In the genomic region with DNA sequence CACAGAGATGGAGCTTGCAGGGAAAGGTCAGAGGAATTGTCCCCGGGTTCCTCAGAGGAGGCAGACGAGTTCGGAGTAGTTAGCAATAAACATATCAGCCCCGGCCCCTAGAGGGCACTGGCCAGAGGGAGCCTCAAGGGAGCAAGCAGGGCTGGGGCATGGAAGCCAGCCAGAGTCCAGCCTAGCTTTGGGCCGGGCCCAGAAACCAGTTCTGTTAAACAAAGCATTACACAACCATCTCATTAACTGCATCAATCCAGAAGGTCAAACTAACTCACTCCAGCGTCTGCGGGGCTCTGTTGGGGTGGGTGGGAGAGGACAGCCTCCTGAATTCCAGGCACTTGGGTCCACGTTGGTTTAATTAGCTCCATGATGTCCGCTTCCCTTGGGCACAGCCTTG, we compare ENCODE assay signal across 2 cellular contexts.
TF ChIP-seq lines count a peak whose summit lies in the region.

No MANE protein-coding gene starts in this region.

TF ChIP-seq in IMR-90, 13 proteins besides CTCF, POLR2A, EP300 and RAD21:
- TF ChIP-seq RFX5 (IDR thresholded peaks at IDR 0.05; ENCODE audit: low read depth, low read length) (no peak), SMC3 (IDR thresholded peaks at IDR 0.05; ENCODE audit: low read depth, low read length) (no peak), FOS (IDR thresholded peaks at IDR 0.05; ENCODE audit: low read depth, low read length) (no peak), RCOR1 (IDR thresholded peaks at IDR 0.05; ENCODE audit: insufficient replicate concordance, low read length) (no peak), MAZ (IDR thresholded peaks at IDR 0.05; ENCODE audit: borderline replicate concordance, low read depth, low read length) (no peak), BHLHE40 (IDR thresholded peaks at IDR 0.05; ENCODE audit: low read depth, low read length) (no peak), CEBPB (IDR thresholded peaks at IDR 0.05; ENCODE audit: low read depth, low read length) (no peak), CHD1 (IDR thresholded peaks at IDR 0.05; ENCODE audit: low read depth, low read length) (no peak), NFE2L2 (IDR thresholded peaks at IDR 0.05; ENCODE audit: low read depth, low read length) (no peak)
- TF ChIP-seq, protein P1, sequence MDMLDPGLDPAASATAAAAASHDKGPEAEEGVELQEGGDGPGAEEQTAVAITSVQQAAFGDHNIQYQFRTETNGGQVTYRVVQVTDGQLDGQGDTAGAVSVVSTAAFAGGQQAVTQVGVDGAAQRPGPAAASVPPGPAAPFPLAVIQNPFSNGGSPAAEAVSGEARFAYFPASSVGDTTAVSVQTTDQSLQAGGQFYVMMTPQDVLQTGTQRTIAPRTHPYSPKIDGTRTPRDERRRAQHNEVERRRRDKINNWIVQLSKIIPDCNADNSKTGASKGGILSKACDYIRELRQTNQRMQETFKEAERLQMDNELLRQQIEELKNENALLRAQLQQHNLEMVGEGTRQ (IDR thresholded peaks at IDR 0.05; ENCODE audit: low read depth, low read length) = no peak

TF ChIP-seq in H1, 55 proteins besides CTCF, POLR2A, EP300 and RAD21:
- TF ChIP-seq SUZ12 (IDR thresholded peaks at IDR 0.05; ENCODE audit: low read length) (no peak), RFX5 (IDR thresholded peaks at IDR 0.05; ENCODE audit: borderline replicate concordance, low read depth, low read length) (no peak), SIN3A (conservative IDR thresholded peaks at IDR 0.05 in 1 of 2, IDR thresholded peaks at IDR 0.05 in 1 of 2; ENCODE audit: low read depth in 1 of 2, low read length in 2 of 2) (no peak), ZNF274 (IDR thresholded peaks at IDR 0.05; ENCODE audit: borderline replicate concordance, extremely low read depth, low read length) (no peak), TAF1 (IDR thresholded peaks at IDR 0.05; ENCODE audit: low read depth, low read length) (no peak), HDAC2 (IDR thresholded peaks at IDR 0.05; ENCODE audit: borderline replicate concordance in 1 of 2, low read depth in 2 of 2, low read length in 2 of 2) (no peak), POLR2AphosphoS5 (IDR thresholded peaks at IDR 0.05; ENCODE audit: low read depth, low read length) (no peak), RBBP5 (IDR thresholded peaks at IDR 0.05; ENCODE audit: borderline replicate concordance, low read depth, low read length) (no peak), JUN (IDR thresholded peaks at IDR 0.05; ENCODE audit: low read depth, low read length) (no peak), POU5F1 (IDR thresholded peaks at IDR 0.05; ENCODE audit: low read depth, low read length) (no peak)
- TF ChIP-seq, protein P2, sequence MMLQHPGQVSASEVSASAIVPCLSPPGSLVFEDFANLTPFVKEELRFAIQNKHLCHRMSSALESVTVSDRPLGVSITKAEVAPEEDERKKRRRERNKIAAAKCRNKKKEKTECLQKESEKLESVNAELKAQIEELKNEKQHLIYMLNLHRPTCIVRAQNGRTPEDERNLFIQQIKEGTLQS (IDR thresholded peaks at IDR 0.05; ENCODE audit: insufficient read depth, low read depth, low read length) = no peak
- TF ChIP-seq, protein P3, sequence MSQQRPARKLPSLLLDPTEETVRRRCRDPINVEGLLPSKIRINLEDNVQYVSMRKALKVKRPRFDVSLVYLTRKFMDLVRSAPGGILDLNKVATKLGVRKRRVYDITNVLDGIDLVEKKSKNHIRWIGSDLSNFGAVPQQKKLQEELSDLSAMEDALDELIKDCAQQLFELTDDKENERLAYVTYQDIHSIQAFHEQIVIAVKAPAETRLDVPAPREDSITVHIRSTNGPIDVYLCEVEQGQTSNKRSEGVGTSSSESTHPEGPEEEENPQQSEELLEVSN (IDR thresholded peaks at IDR 0.05) = no peak
TF ChIP-seq in H1: peak in this region for 0.
